In the genomic region with DNA sequence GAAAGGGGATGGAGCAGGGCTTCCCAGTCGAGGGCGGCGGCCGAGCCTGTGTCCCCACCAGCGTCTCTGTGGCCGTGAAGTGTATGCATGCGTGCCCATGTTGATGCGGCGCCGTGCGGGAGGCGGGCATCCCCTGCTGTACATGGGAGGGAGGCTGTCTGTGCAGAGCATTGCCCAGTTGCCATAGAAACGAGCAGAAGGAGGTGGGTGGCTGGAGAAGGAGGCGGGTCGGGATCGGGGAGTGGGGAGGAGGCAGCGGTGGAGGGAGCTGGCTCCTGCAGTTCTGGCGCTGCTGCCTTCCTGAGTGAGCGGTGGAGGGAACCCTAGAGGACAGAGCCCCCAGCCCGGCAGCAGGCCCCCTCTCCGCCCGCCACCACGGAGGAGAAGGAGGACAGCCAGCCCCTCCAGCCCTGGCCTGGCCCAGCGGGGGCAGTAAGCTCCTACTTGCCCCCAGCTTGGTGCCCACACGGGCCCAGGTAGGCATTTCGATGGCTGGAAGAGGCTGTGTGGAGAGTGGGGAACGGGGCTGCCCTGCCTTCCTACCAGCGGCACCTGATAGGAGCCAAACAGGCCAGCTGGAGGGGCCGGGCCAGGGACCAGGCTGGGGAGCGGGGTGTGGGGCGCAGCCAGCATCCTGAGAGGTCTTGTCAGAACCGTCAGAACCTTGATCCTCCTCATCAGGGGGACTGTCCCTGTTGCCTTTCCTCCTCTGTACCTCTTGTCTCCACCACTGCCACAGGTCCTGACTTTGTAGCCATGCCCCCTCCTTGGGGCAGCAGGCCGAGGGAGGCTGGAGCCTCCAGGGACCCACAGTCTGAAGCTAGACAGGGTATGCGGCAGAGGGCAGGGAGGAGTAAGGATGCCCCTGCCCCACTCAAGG, we compare ENCODE assay signal across 11 cellular contexts. TPM values are rescaled to one million over a fixed set of nuclear protein-coding genes. Genes with fewer than 3 reads are reported as not detected.
DNase-seq lines count a peak whose midpoint lies in the region; ATAC-seq and TF ChIP-seq lines count a peak whose summit lies in the region.
"Had no signal": no experiment of that assay in that cellular context is flagged by ENCODE, and none has a peak within 500 bp of the region (broad histone marks: within the 10 kb centered on the region; RNA-seq: fewer than 3 reads in every experiment).

No MANE protein-coding gene starts in this region.

- TF ChIP-seq POLR2A in erythroblast (IDR thresholded peaks at IDR 0.05; ENCODE audit: low read length) = no peak

- DNase-seq in AG20443 (ENCODE audit: low spot score) = peak; percentile 69
- peak; percentile 93 for DNase-seq in NCI-H2227 treated with DMSO at 0.1 percent for 48 hours (lab: John Stamatoyannopoulos, UW)
- DNase-seq in erythroblast (lab: John Stamatoyannopoulos, UW) = peak; percentile 40 to 55
- DNase-seq in middle frontal gyrus (ENCODE audit: extremely low spot score, low spot score) = peak; percentile 30
- no peak for DNase-seq in left lobe of liver (ENCODE audit: low spot score)
- no peak for DNase-seq in activated gamma-delta T cell (lab: John Stamatoyannopoulos, UW)
- DNase-seq: DND-41 had no signal

- ATAC-seq in left lobe of liver (no peak), GM21529 (IDR thresholded peaks at IDR 0.05; ENCODE audit: unreplicated experiment) (no peak), HG03354 (IDR thresholded peaks at IDR 0.05; ENCODE audit: poor library complexity, severe bottlenecking, unreplicated experiment) (no peak)

RNA-seq across cellular contexts. Expression of gene SPDEF, which starts 41.3 kb away (rescaled TPM):
- 0.15 TPM for total RNA-seq in left lobe of liver
- total RNA-seq: ascending aorta; T-helper 2 cell treated with Interferon-gamma antibody and Interleukin-4, amounts not matched to agents 100 ng/mL and 5 ng/mL, for 36 hours had no signal

RNA-seq across cellular contexts. Expression of gene PACSIN1, which starts 49.0 kb away (rescaled TPM):
- not detected for total RNA-seq in left lobe of liver
- total RNA-seq: ascending aorta had no signal

Comparison
In these comparisons a context has a peak if more than half of its experiments do, and no peak if none do; other contexts are left out.
1. DNase-seq: peak in AG20443 (single experiment), NCI-H2227 treated with DMSO at 0.1 percent for 48 hours (single experiment), erythroblast (2 of 2) and middle frontal gyrus (single experiment); none in left lobe of liver (single experiment) and activated gamma-delta T cell (single experiment).